Comparison of ENCODE assay signal across 8 cellular contexts in the genomic region with DNA sequence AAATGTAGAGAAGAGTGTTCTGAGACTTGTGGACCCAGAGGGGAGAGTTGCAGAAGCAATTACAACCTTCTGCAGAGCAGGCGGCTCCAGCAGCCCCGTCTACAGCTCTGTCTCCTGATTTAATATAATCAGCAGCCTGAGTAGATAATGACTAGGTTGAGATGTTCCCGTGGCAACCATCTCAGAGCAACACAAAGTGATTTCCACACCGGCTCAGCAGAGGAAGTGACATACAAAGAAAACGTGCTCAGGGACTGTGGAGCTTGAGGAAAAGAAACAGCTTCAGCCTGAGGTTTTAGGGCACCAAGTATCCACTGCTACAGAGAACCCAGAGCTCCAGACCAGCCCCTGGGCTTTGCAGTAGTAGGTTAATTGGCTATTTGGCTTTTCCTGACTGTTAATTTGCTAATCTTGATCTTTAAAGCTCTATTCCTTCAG.
DNase-seq lines count a peak whose midpoint lies in the region; ATAC-seq and TF ChIP-seq lines count a peak whose summit lies in the region.

No MANE protein-coding gene starts in this region.

- H3K36me3 ChIP-seq in WERI-Rb-1 (no peaks in the 10 kb centered on the region), stomach smooth muscle (ENCODE audit: control insufficient read depth in 2 of 2, insufficient read depth in 2 of 2, low read length in 2 of 2) (peaks cover 0 to 2% of the 10 kb centered on the region in 2 donors), MM.1S (replicated peaks; ENCODE audit: insufficient read depth, low read length) (no peaks in the 10 kb centered on the region)

- peak; percentile 70 for DNase-seq in Daoy (ENCODE audit: low read depth)
- peak; percentile 34 for DNase-seq in NCI-H1694 treated with DMSO at 0.1 percent for 48 hours (lab: John Stamatoyannopoulos, UW)
- DNase-seq in WERI-Rb-1 = peak; percentile 75
- DNase-seq in right cardiac atrium = peak; percentile 58 to 70 (median 66)
- no peak for DNase-seq in GM19240 (ENCODE audit: insufficient read length, low spot score)
- no peak for DNase-seq in MM.1S

- H3K9ac ChIP-seq in stomach smooth muscle (ENCODE audit: low read length in 2 of 2) (no peak overlapping the region), MM.1S (ENCODE audit: low read length) (no peak overlapping the region)

- H3K4me1 ChIP-seq in right cardiac atrium (ENCODE audit: control insufficient read depth, insufficient read depth, low read length) (peaks cover 8% of the 10 kb centered on the region), stomach smooth muscle (ENCODE audit: control insufficient read depth, insufficient read depth, low read length) (peaks cover 8% of the 10 kb centered on the region), MM.1S (ENCODE audit: low read length) (no peaks in the 10 kb centered on the region)

- no peaks in the 10 kb centered on the region for H3F3A ChIP-seq in MM.1S (ENCODE audit: insufficient read depth, low read length)

- H2AFZ ChIP-seq in MM.1S (ENCODE audit: low read length) = no peak overlapping the region

- H3K27me3 ChIP-seq in WERI-Rb-1 (ENCODE audit: insufficient read depth, low read depth, severe bottlenecking) = no peaks in the 10 kb centered on the region
- no peaks in the 10 kb centered on the region for H3K27me3 ChIP-seq in right cardiac atrium (ENCODE audit: control insufficient read depth, insufficient read depth)
- no peaks in the 10 kb centered on the region for H3K27me3 ChIP-seq in stomach smooth muscle (ENCODE audit: control insufficient read depth in 1 of 2, insufficient read depth in 2 of 2, low read length in 2 of 2)
- no peaks in the 10 kb centered on the region for H3K27me3 ChIP-seq in MM.1S (replicated peaks; ENCODE audit: insufficient read depth, low read length)

- H3K27ac ChIP-seq in WERI-Rb-1 (peak overlapping the region; percentile 57), right cardiac atrium (ENCODE audit: low read length) (peak overlapping the region; percentile 57), stomach smooth muscle (ENCODE audit: low read length) (peak overlapping the region; percentile 37), MM.1S (ENCODE audit: low read length) (no peak overlapping the region)

- no peaks in the 10 kb centered on the region for H3K79me2 ChIP-seq in MM.1S (ENCODE audit: low read length)

- TF ChIP-seq CTCF in WERI-Rb-1 (IDR thresholded peaks at IDR 0.05; ENCODE audit: low read depth, low read length) (no peak), MM.1S (IDR thresholded peaks at IDR 0.05; ENCODE audit: low read length) (no peak)

- H4K20me1 ChIP-seq in MM.1S (ENCODE audit: insufficient read depth, low read length) = no peaks in the 10 kb centered on the region

- no peaks in the 10 kb centered on the region for H3K9me2 ChIP-seq in MM.1S (replicated peaks; ENCODE audit: insufficient read depth, low read length)

- no peak overlapping the region for H3K4me2 ChIP-seq in MM.1S (ENCODE audit: low read depth, low read length)

- no peaks in the 10 kb centered on the region for H3K9me3 ChIP-seq in WERI-Rb-1 (ENCODE audit: severe bottlenecking)
- H3K9me3 ChIP-seq in right cardiac atrium (ENCODE audit: control insufficient read depth, low read length) = no peaks in the 10 kb centered on the region
- no peaks in the 10 kb centered on the region for H3K9me3 ChIP-seq in stomach smooth muscle (ENCODE audit: control insufficient read depth in 2 of 2, low read length in 2 of 2)
- H3K9me3 ChIP-seq in MM.1S (replicated peaks; ENCODE audit: insufficient read depth, low read length) = no peaks in the 10 kb centered on the region

- ATAC-seq in right cardiac atrium (peak; percentile 93 to 96), GM18873 (IDR thresholded peaks at IDR 0.05; ENCODE audit: low FRiP score, unreplicated experiment) (no peak)

- H3K4me3 ChIP-seq in WERI-Rb-1 (ENCODE audit: low read depth, low read length) (peak overlapping the region; percentile 17; the same call in 1 of the 2 replicates), right cardiac atrium (ENCODE audit: low read length) (peak overlapping the region; percentile 38), stomach smooth muscle (ENCODE audit: low read length in 2 of 2) (peak overlapping the region in 1 of 2 donors; percentile 41), MM.1S (ENCODE audit: low read length) (no peak overlapping the region)

- WGBS in right cardiac atrium = 8% methylated on average over 5 of the region's 5 CpGs

- intact Hi-C loops in right cardiac atrium (cut with DNase I) = no loop called here

Comparison
In these comparisons a context has a peak if more than half of its experiments do, and no peak if none do; other contexts are left out.
1. DNase-seq: peak in Daoy (single experiment), NCI-H1694 treated with DMSO at 0.1 percent for 48 hours (single experiment), WERI-Rb-1 (single experiment) and right cardiac atrium (3 of 3); none in GM19240 (single experiment) and MM.1S (single experiment).